2 cellular contexts compared by ENCODE assay signal in the genomic region with DNA sequence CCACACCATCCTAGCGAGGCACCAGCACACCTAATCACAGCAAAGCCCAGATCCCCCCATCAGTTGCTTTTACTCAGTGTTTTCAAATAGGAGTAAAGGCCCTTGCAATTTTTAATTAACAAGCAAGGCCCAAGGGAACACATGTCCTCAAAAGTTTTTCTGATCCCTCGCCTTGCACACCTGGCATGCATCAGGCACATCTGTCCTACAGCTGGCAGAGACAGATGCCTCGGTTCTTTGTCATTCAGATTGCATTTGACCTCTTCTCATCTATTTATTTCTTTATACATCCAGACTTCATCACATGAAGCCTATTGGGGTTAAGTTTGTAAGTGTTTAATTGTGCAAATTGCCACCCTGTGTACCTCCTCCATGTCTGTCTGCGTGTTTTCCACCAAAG.
TF ChIP-seq lines count a peak whose summit lies in the region.

No MANE protein-coding gene starts in this region.

TF ChIP-seq in IMR-90, 13 proteins besides CTCF, POLR2A, EP300 and RAD21:
- TF ChIP-seq FOS (IDR thresholded peaks at IDR 0.05; ENCODE audit: low read depth, low read length) = no peak
- no peak for TF ChIP-seq CEBPB (IDR thresholded peaks at IDR 0.05; ENCODE audit: low read depth, low read length)
- TF ChIP-seq, protein P1, sequence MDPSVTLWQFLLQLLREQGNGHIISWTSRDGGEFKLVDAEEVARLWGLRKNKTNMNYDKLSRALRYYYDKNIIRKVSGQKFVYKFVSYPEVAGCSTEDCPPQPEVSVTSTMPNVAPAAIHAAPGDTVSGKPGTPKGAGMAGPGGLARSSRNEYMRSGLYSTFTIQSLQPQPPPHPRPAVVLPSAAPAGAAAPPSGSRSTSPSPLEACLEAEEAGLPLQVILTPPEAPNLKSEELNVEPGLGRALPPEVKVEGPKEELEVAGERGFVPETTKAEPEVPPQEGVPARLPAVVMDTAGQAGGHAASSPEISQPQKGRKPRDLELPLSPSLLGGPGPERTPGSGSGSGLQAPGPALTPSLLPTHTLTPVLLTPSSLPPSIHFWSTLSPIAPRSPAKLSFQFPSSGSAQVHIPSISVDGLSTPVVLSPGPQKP (IDR thresholded peaks at IDR 0.05; ENCODE audit: borderline replicate concordance, low read depth, low read length) = no peak
- no peak for TF ChIP-seq USF2 (IDR thresholded peaks at IDR 0.05; ENCODE audit: low read depth, low read length)
- TF ChIP-seq BHLHE40 (IDR thresholded peaks at IDR 0.05; ENCODE audit: low read depth, low read length) = no peak
- no peak for TF ChIP-seq NFE2L2 (IDR thresholded peaks at IDR 0.05; ENCODE audit: low read depth, low read length)

TF ChIP-seq in endothelial cell of umbilical vein, 7 proteins besides CTCF, POLR2A, EP300 and RAD21 (continued from another document):
- TF ChIP-seq POLR2AphosphoS5 (IDR thresholded peaks at IDR 0.05; ENCODE audit: insufficient read depth, low read depth, low read length) = no peak
- no peak for TF ChIP-seq GATA2 (IDR thresholded peaks at IDR 0.05; ENCODE audit: insufficient read depth, insufficient read length, low read depth, low read length)
- TF ChIP-seq MYC (IDR thresholded peaks at IDR 0.05; ENCODE audit: low read depth, low read length) = no peak
- TF ChIP-seq MAX (IDR thresholded peaks at IDR 0.05; ENCODE audit: insufficient read depth, insufficient read length) = no peak
- TF ChIP-seq FOS (IDR thresholded peaks at IDR 0.05; ENCODE audit: borderline replicate concordance, insufficient read depth, low read length) = no peak
- no peak for TF ChIP-seq EZH2 (IDR thresholded peaks at IDR 0.05; ENCODE audit: borderline replicate concordance, low read depth, low read length, severe bottlenecking)
